ENCODE assay signal across 8 cellular contexts in genomic region chr6:28794175-28795002, GRCh38.
DNase-seq lines count a peak whose midpoint lies in the region; ATAC-seq and TF ChIP-seq lines count a peak whose summit lies in the region.

No MANE protein-coding gene starts in this region.

- H2BK5ac ChIP-seq in mesendoderm (ENCODE audit: low read length) = no peak overlapping the region

- H3K4me2 ChIP-seq in mesendoderm (ENCODE audit: low read length) = peak overlapping the region; percentile 84

- H3K4me1 ChIP-seq in mesendoderm (ENCODE audit: control insufficient read depth, low read depth, low read length) = no peaks in the 10 kb centered on the region

- H2BK120ac ChIP-seq in mesendoderm (ENCODE audit: low read depth, low read length) = no peak overlapping the region

- no CpG with 5 or more reads among the region's 35 CpGs for WGBS in mesendoderm (ENCODE audit: extremely low coverage, insufficient coverage, low lambda C conversion rate)

- no peak overlapping the region for H2BK15ac ChIP-seq in mesendoderm (replicated peaks; ENCODE audit: low read depth)

- H3K27ac ChIP-seq in mesendoderm (ENCODE audit: low read depth, low read length) = no peak overlapping the region

- H3K36me3 ChIP-seq in mesendoderm (ENCODE audit: control insufficient read depth, insufficient read depth, low read length) = no peaks in the 10 kb centered on the region

- H4K8ac ChIP-seq in mesendoderm (ENCODE audit: low read depth, low read length) = no peak overlapping the region

- peaks cover 25% of the 10 kb centered on the region for H3K9me3 Mint-ChIP-seq in activated naive CD8-positive, alpha-beta T cell treated with anti-CD3 and anti-CD28 coated beads for 36 hours

- H3K79me1 ChIP-seq in mesendoderm (ENCODE audit: low read length) = no peaks in the 10 kb centered on the region

- no peak overlapping the region for H3K23ac ChIP-seq in mesendoderm (ENCODE audit: low read length)

- no peak for ATAC-seq in HG03469 (IDR thresholded peaks at IDR 0.05; ENCODE audit: unreplicated experiment)

- peaks cover 25% of the 10 kb centered on the region for H3K4me1 Mint-ChIP-seq in activated naive CD8-positive, alpha-beta T cell treated with anti-CD3 and anti-CD28 coated beads for 36 hours

- H3K27me3 ChIP-seq in mesendoderm (ENCODE audit: insufficient read depth, low read length, poor library complexity) = peaks cover 8% of the 10 kb centered on the region

- H3K4ac ChIP-seq in mesendoderm (ENCODE audit: low read depth, low read length) = no peak overlapping the region

- no peaks in the 10 kb centered on the region for H3K79me2 ChIP-seq in mesendoderm (ENCODE audit: control insufficient read depth, insufficient read depth, low read length)

- H3K27ac Mint-ChIP-seq in activated naive CD8-positive, alpha-beta T cell treated with anti-CD3 and anti-CD28 coated beads for 36 hours = no peak overlapping the region

- H3K9ac ChIP-seq in mesendoderm (ENCODE audit: low read length) = peak overlapping the region; percentile 51

- peaks cover 93% of the 10 kb centered on the region for H3K27me3 Mint-ChIP-seq in activated naive CD8-positive, alpha-beta T cell treated with anti-CD3 and anti-CD28 coated beads for 36 hours

- H4K5ac ChIP-seq in mesendoderm (ENCODE audit: low read length) = no peak overlapping the region

- DNase-seq in ELR (ENCODE audit: low read depth) (peak; percentile 77), NB4 (ENCODE audit: low read depth) (peak; percentile 85), mesendoderm (peak; percentile 82), head of caudate nucleus (no peak), activated gamma-delta T cell treated with Interleukin-2 at 50 U/mL for 16 hours (no peak), putamen (ENCODE audit: low spot score) (no peak)
- no peak for DNase-seq in activated naive CD8-positive, alpha-beta T cell treated with anti-CD3 and anti-CD28 coated beads for 36 hours

- H2AK5ac ChIP-seq in mesendoderm (ENCODE audit: low read length) = no peak overlapping the region

- TF ChIP-seq CTCF in NB4 (IDR thresholded peaks at IDR 0.05; ENCODE audit: low read depth, low read length) = no peak

- peak overlapping the region; percentile 5 for H3K56ac ChIP-seq in mesendoderm (ENCODE audit: low read length)

- H3K4me3 ChIP-seq in NB4 (ENCODE audit: low read depth, low read length) (peak overlapping the region; percentile 64), mesendoderm (ENCODE audit: low read length) (peak overlapping the region; percentile 34)

- peak overlapping the region; percentile 48 for H3K4me3 Mint-ChIP-seq in activated naive CD8-positive, alpha-beta T cell treated with anti-CD3 and anti-CD28 coated beads for 36 hours

- intact Hi-C loops in head of caudate nucleus (cut with DNase I) = no loop called here

- no peak for TF ChIP-seq POLR2A in NB4 (IDR thresholded peaks at IDR 0.05; ENCODE audit: extremely low read depth, insufficient read length)

- H3K18ac ChIP-seq in mesendoderm (ENCODE audit: low read length) = no peak overlapping the region

- peaks cover 7% of the 10 kb centered on the region for H3K36me3 Mint-ChIP-seq in activated naive CD8-positive, alpha-beta T cell treated with anti-CD3 and anti-CD28 coated beads for 36 hours

Comparison
In these comparisons a context has a peak if more than half of its experiments do, and no peak if none do; other contexts are left out.
1. DNase-seq: peak in ELR (single experiment), NB4 (single experiment) and mesendoderm (single experiment); none in activated naive CD8-positive, alpha-beta T cell treated with anti-CD3 and anti-CD28 coated beads for 36 hours (single experiment), head of caudate nucleus (0 of 42), activated gamma-delta T cell treated with Interleukin-2 at 50 U/mL for 16 hours (single experiment) and putamen (single experiment).